4 cellular contexts compared by ENCODE assay signal in the genomic region with DNA sequence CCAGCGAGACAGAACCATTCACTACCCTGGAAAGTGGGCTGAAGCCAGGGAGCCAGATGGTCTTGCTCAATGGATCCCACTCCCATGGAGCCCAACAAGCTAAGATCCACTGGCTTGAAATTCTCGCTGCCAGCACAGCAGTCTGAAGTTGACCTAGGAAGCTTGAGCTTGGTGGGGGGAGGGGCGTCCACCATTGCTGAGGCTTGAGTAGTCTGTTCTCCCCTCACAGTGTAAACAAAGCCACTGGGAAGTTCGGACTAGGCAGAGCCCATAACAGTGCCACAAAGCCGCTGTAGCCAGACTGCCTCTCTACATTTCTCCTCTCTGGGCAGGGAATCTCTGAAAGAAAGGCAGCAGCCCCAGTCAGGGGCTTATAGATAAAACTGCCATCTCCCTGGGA.
DNase-seq lines count a peak whose midpoint lies in the region; ATAC-seq and TF ChIP-seq lines count a peak whose summit lies in the region.
"Not testable (repeated sequence)": the region's sequence is repeated elsewhere in the genome, so short reads cannot be mapped to it uniquely, and the experiment has no call there.

No MANE protein-coding gene starts in this region.

- not testable (repeated sequence) for H3K9me2 ChIP-seq in GM23338 (ENCODE audit: insufficient read depth)

- not testable (repeated sequence) for H4K20me1 ChIP-seq in GM23338 (replicated peaks; ENCODE audit: insufficient read depth)

- not testable (repeated sequence) for H3K4me3 Mint-ChIP-seq in GM23338, WTC11, neural crest cell

- CTCF ChIA-PET in WTC11 (lab: Charles Lee) = interaction anchor here (0.6 to 1.4 kb wide), 2 partner anchors 9 to 11 kb away, joined by 5 read pairs; no protein-coding TSS in a partner anchor

- H3K4me3 ChIP-seq in GM23338 = not testable (repeated sequence)

- not testable (repeated sequence) for TF ChIP-seq CTCF in GM23338 (conservative IDR thresholded peaks at IDR 0.05; ENCODE audit: low read depth in 2 of 2); WTC11 (IDR thresholded peaks at IDR 0.05); neural crest cell (conservative IDR thresholded peaks at IDR 0.05)

- H3K4me2 ChIP-seq in GM23338 = not testable (repeated sequence)

- not testable (repeated sequence) for H3K4me1 ChIP-seq in GM23338 (ENCODE audit: insufficient read depth)

- H3F3A ChIP-seq in GM23338 (replicated peaks; ENCODE audit: low read depth) = not testable (repeated sequence)

- H3K4me1 Mint-ChIP-seq in GM23338, WTC11, neural crest cell: not testable (repeated sequence)

- peak overlapping the region; percentile 10; the same call in 1 of the 2 replicates for H2AFZ ChIP-seq in GM23338

- not testable (repeated sequence) for H3K27me3 Mint-ChIP-seq in GM23338 (ENCODE audit: insufficient read depth, low read depth, poor library complexity); neural crest cell (ENCODE audit: low read depth)
- H3K27me3 Mint-ChIP-seq in WTC11 (ENCODE audit: low read depth) = peaks cover 85% of the 10 kb centered on the region

- DNase-seq in GM23338 (ENCODE audit: low spot score); neural crest cell (ENCODE audit: low read depth, low spot score): not testable (repeated sequence)
- DNase-seq in NCI-H69 (lab: John Stamatoyannopoulos, UW) (peak; percentile 42), WTC11 (ENCODE audit: low spot score) (peak; percentile 29)

- not testable (repeated sequence) for H3K36me3 Mint-ChIP-seq in GM23338 (ENCODE audit: low read depth); WTC11; neural crest cell (ENCODE audit: low read depth)

- H3K9me3 Mint-ChIP-seq in GM23338, WTC11, neural crest cell: not testable (repeated sequence)

- H3K36me3 ChIP-seq in GM23338 (ENCODE audit: insufficient read depth) = not testable (repeated sequence)

- H3K27ac ChIP-seq in GM23338 (ENCODE audit: low read depth) = not testable (repeated sequence)

- H3K27me3 ChIP-seq in GM23338 (ENCODE audit: insufficient read depth) = peaks cover 28% of the 10 kb centered on the region

- POLR2A ChIA-PET in WTC11 (lab: Charles Lee) = not testable (repeated sequence)

- H3K27ac Mint-ChIP-seq in GM23338, WTC11: not testable (repeated sequence)
- H3K27ac Mint-ChIP-seq in neural crest cell (ENCODE audit: unreplicated experiment) = peak overlapping the region; percentile 31

- not testable (repeated sequence) for ATAC-seq in GM23338, WTC11

- not testable (repeated sequence) for H3K79me2 ChIP-seq in GM23338 (replicated peaks; ENCODE audit: insufficient read depth)
